ENCODE assay signal across 25 cellular contexts in genomic region chr1:67894981-67895735, GRCh38.
"Had no signal": no experiment of that assay in that cellular context is flagged by ENCODE, and none has a peak within 500 bp of the region (broad histone marks: within the 10 kb centered on the region; RNA-seq: fewer than 3 reads in every experiment).

No MANE protein-coding gene starts in this region.

- H3K9ac ChIP-seq: KMS-11 had no signal

- H3K36me3 ChIP-seq: ascending aorta, MG63 had no signal

- H3K4me3 ChIP-seq: ascending aorta, MG63 had no signal

- H3K9me3 ChIP-seq: ascending aorta, MG63 had no signal

- H3K4me1 ChIP-seq: ascending aorta had no signal

- H3K27ac ChIP-seq: ascending aorta, KMS-11 had no signal

- H3K4me2 ChIP-seq: KMS-11 had no signal

- H3K27me3 ChIP-seq: ascending aorta, MG63 had no signal

- DNase-seq: activated B cell treated with CpG ODN at 0.5 μM for 24 hours; activated CD4-positive, alpha-beta T cell treated with anti-CD3 and anti-CD28 coated beads for 1 hour; activated CD4-positive, alpha-beta T cell treated with anti-CD3 and anti-CD28 coated beads, Interleukin-2, amount 10 ng/mL, durations not matched to agents 24 days and 14 days; activated CD4-positive, alpha-beta T cell treated with anti-CD3 and anti-CD28 coated beads, Interleukin-2, amount 50 U/mL, for 48 hours; activated CD8-positive, alpha-beta memory T cell treated with anti-CD3 and anti-CD28 coated beads for 24 hours; activated effector memory CD4-positive, alpha-beta T cell treated with anti-CD3 and anti-CD28 coated beads, Interleukin-2, amount 50 U/mL, for 16 hours; activated naive CD4-positive, alpha-beta T cell treated with Interleukin-2 at 50 U/mL for 16 hours; activated naive CD8-positive, alpha-beta T cell treated with anti-CD3 and anti-CD28 coated beads, Interleukin-2, amount 50 U/mL, for 24 hours; activated T-cell treated with anti-CD3 and anti-CD28 coated beads, Interleukin-2, amount 50 U/mL, for 4 hours; amniotic stem cell; MG63; NCI-H1105 treated with DMSO at 0.1 percent for 48 hours; NCI-H1436 treated with DMSO at 0.1 percent for 48 hours; NCI-H187; NCI-H2081; NCI-H446; NCI-H524; PC-3; SHP77 treated with DMSO at 0.1 percent for 48 hours; T-cell; T-helper 2 cell; T1000 had no signal

- ATAC-seq: activated naive CD4-positive, alpha-beta T cell treated with anti-CD3 and anti-CD28 coated beads, Interleukin-2, amount 50 U/mL, for 72 hours; activated naive CD8-positive, alpha-beta T cell treated with anti-CD3 and anti-CD28 coated beads, Interleukin-2, amount 50 U/mL, for 24 hours; activated T-cell treated with anti-CD3 and anti-CD28 coated beads, Interleukin-2, amount 50 U/mL, for 4 hours; PC-3; T-cell had no signal
